In the genomic region with DNA sequence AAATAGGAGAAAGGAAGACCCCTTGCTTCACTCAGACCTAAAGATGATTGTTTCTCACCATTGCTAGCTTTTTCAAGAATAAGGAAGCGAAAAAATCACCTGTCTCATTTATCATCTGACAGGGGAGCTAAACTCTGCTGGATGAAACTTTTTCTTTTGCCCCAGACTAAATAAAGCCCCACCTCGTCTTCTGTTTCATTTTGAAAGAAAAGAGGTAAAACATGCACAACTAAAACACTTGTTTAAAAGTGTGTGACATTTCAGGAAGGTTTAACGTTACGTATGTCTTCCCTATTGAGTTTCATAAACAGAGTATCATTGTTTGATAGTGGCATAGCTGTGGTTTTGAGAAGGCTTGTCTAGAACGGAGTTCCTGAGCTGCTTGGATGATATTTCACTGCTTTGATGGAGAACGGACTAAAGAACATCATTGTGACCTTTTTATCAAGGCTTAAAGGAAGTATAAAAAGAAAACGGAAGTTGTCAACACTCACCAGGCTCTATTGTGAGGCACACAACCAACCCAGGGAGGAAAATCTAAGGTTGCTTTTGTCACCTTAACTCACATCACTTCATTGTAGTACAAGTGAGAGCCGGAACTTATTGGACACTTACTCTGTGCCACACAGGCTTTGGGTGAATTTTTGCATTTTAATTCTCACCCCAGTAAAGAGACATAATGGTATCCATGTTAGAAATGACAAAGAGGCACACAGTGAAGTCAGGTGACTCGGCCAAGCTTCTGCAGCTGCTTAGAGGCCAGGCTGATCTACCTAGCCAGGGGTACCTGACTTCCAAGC, we compare ENCODE assay signal across 9 cellular contexts. TPM values are rescaled to one million over a fixed set of nuclear protein-coding genes. Genes with fewer than 3 reads are reported as not detected.
DNase-seq lines count a peak whose midpoint lies in the region; ATAC-seq and TF ChIP-seq lines count a peak whose summit lies in the region.
"Had no signal": no experiment of that assay in that cellular context is flagged by ENCODE, and none has a peak within 500 bp of the region (broad histone marks: within the 10 kb centered on the region; RNA-seq: fewer than 3 reads in every experiment).

No MANE protein-coding gene starts in this region.

- in situ Hi-C loops in GM13976 (cut with MboI; ENCODE audit: low sequenced_read_pairs, unreplicated experiment): no loop called here

- H3K9me3 ChIP-seq in OCI-LY1 (ENCODE audit: low read length): no peaks in the 10 kb centered on the region
- no peaks in the 10 kb centered on the region for H3K9me3 ChIP-seq in mesodermal cell (ENCODE audit: control insufficient read depth, low read length)

- no peak overlapping the region for H3K4me3 Mint-ChIP-seq in HFFc6

- H3K9ac ChIP-seq in OCI-LY1 (ENCODE audit: low read length): peak overlapping the region; percentile 53

- H3K4me2 ChIP-seq in OCI-LY1 (ENCODE audit: low read length): peak overlapping the region; percentile 64

- peaks cover 13% of the 10 kb centered on the region for H3F3A ChIP-seq in OCI-LY1 (ENCODE audit: insufficient read depth, low read length)

- 91 to 93% methylated on average over 5 to 7 of the region's 9 CpGs for WGBS in mesodermal cell (ENCODE audit: insufficient coverage in 2 of 2), 2 experiments

- no peaks in the 10 kb centered on the region for H3K27me3 Mint-ChIP-seq in HFFc6 (ENCODE audit: insufficient read depth)

- H3K4me3 ChIP-seq in OCI-LY1 (ENCODE audit: low read depth, low read length, poor library complexity, severe bottlenecking) (peak overlapping the region; percentile 43), mesodermal cell (ENCODE audit: extremely low read depth, insufficient read depth, low read length, poor library complexity, severe bottlenecking) (no peak overlapping the region)

- H3K27ac ChIP-seq in OCI-LY1 (ENCODE audit: low read depth, low read length, poor library complexity, severe bottlenecking): peak overlapping the region; percentile 98
- peak overlapping the region; percentile 57 for H3K27ac ChIP-seq in mesodermal cell (ENCODE audit: low read depth, low read length, severe bottlenecking)

- ATAC-seq in GM18511 (IDR thresholded peaks at IDR 0.05; ENCODE audit: unreplicated experiment) (peak; percentile 57), GM21528 (IDR thresholded peaks at IDR 0.05; ENCODE audit: low FRiP score, unreplicated experiment) (peak; percentile 70), HG03196 (IDR thresholded peaks at IDR 0.05; ENCODE audit: unreplicated experiment) (no peak)
- ATAC-seq: Panc1 had no signal

- TF ChIP-seq CTCF in OCI-LY1 (IDR thresholded peaks at IDR 0.05; ENCODE audit: low read length) (no peak), GM13976 (IDR thresholded peaks at IDR 0.05; ENCODE audit: borderline replicate concordance, control extremely low read depth, extremely low read depth, insufficient read depth, missing control alignments) (no peak), HFFc6 (IDR thresholded peaks at IDR 0.05) (no peak)

- H3K9me3 Mint-ChIP-seq in HFFc6: peaks cover 58% of the 10 kb centered on the region

- H3K27ac Mint-ChIP-seq in HFFc6: no peak overlapping the region

- no peaks in the 10 kb centered on the region for H3K4me1 Mint-ChIP-seq in HFFc6 (ENCODE audit: low read depth)

- no peaks in the 10 kb centered on the region for H3K27me3 ChIP-seq in OCI-LY1 (ENCODE audit: insufficient read depth, low read length)

- H3K4me1 ChIP-seq in OCI-LY1 (ENCODE audit: insufficient read depth, low read length, severe bottlenecking) (peaks cover 72% of the 10 kb centered on the region), mesodermal cell (ENCODE audit: control insufficient read depth, insufficient read depth, low read length, poor library complexity, severe bottlenecking) (peaks cover 12% of the 10 kb centered on the region)

- no peaks in the 10 kb centered on the region for H4K20me1 ChIP-seq in OCI-LY1 (ENCODE audit: insufficient read depth, low read length)

- no peaks in the 10 kb centered on the region for H3K36me3 Mint-ChIP-seq in HFFc6 (ENCODE audit: low read depth)

- H2AFZ ChIP-seq in OCI-LY1 (ENCODE audit: low read length): peak overlapping the region; percentile 4

- DNase-seq in NCI-H1417 (lab: John Stamatoyannopoulos, UW) (no peak), GM13976 (ENCODE audit: low spot score) (no peak), HFFc6 (no peak)

- H3K9me2 ChIP-seq in OCI-LY1 (ENCODE audit: low read depth, low read length): no peaks in the 10 kb centered on the region

- no peaks in the 10 kb centered on the region for H3K79me2 ChIP-seq in OCI-LY1 (ENCODE audit: insufficient read depth, low read length)

- H3K36me3 ChIP-seq in OCI-LY1 (ENCODE audit: insufficient read depth, low read length) (no peaks in the 10 kb centered on the region), mesodermal cell (ENCODE audit: control insufficient read depth, insufficient read depth, low read length) (no peaks in the 10 kb centered on the region)

RNA-seq across cellular contexts. Expression of a gene that starts 29.5 kb away (rescaled TPM):
- 6.6 TPM for polyA plus RNA-seq in mesodermal cell (2013, experiment 1 of 2)
- polyA plus RNA-seq in mesodermal cell (2013, experiment 2 of 2): 5.8 TPM
- total RNA-seq in HFFc6 (2021; fragmentation: NEBNext Ultra II Directional; extraction: Animal tissue kit (Norgen Biotek cat#: 25700)): not detected
